Comparison of ENCODE assay signal across 26 cellular contexts in the genomic region with DNA sequence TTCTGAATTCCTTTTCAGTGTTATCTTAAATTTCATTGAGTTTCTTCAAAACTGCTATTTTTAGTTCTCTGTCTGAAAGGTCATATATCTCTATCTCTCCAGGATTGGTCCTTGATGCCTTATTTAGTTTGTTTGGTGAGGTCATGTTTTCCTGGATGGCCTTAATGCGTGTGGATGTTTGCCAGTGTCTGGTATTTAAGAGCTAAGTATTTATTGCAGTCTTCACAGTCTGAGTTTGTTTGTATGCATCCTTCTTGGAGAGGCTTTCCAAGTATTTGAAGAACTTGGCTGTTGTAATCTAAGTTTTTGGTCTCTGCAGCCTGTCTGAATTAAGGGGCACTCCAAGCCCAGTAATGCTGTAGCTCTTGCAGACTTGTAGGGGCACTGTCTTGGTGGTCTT.
DNase-seq lines count a peak whose midpoint lies in the region; ATAC-seq, FAIRE-seq and TF ChIP-seq lines count a peak whose summit lies in the region.
"Had no signal": no experiment of that assay in that cellular context is flagged by ENCODE, and none has a peak within 500 bp of the region (broad histone marks: within the 10 kb centered on the region; RNA-seq: fewer than 3 reads in every experiment).

No MANE protein-coding gene starts in this region.

- no peaks in the 10 kb centered on the region for H3K36me3 ChIP-seq in IMR-90 (ENCODE audit: control insufficient read depth, insufficient read depth, low read length)
- no peaks in the 10 kb centered on the region for H3K36me3 ChIP-seq in pancreas
- H3K36me3 ChIP-seq: esophagus squamous epithelium, HAP-1, neutrophil, uterus had no signal

- no TSS peak for BruUV-seq in IMR-90 (replicated peaks; lab: Mats Ljungman, UMichigan)

- no peak for TF ChIP-seq RAD21 in IMR-90 (IDR thresholded peaks at IDR 0.05; ENCODE audit: low read length)

- no peak overlapping the region for H3K14ac ChIP-seq in IMR-90 (replicated peaks; ENCODE audit: low read depth, low read length)

- no peak overlapping the region for H3K56ac ChIP-seq in IMR-90 (ENCODE audit: extremely low read depth, insufficient read depth, low read length)

- peak overlapping the region; percentile 11; the same call in 1 of the 2 replicates for H3K23ac ChIP-seq in IMR-90 (ENCODE audit: low read depth, low read length)

- no CpG with 5 or more reads among the region's 1 CpG for WGBS in IMR-90 (ENCODE audit: extremely low coverage in 2 of 2, insufficient read length in 1 of 2), 2 experiments
- WGBS in pancreas, 2 donors = 15 to 32% methylated on average over 1 of the region's 1 CpG

- H3K27me3 ChIP-seq in IMR-90 (ENCODE audit: control insufficient read depth, insufficient read depth, low read length) (no peaks in the 10 kb centered on the region), pancreas (no peaks in the 10 kb centered on the region)
- H3K27me3 ChIP-seq: esophagus squamous epithelium, neutrophil, uterus had no signal

- H3K4me1 ChIP-seq in IMR-90 (ENCODE audit: control insufficient read depth, insufficient read depth, low read length) (peaks cover 17% of the 10 kb centered on the region), pancreas (peaks cover 0 to 7% (median 0%) of the 10 kb centered on the region in 3 donors)
- H3K4me1 ChIP-seq: esophagus squamous epithelium, uterus had no signal

- H3K9me3 ChIP-seq in IMR-90 (ENCODE audit: control insufficient read depth, insufficient read depth, low read length) = no peaks in the 10 kb centered on the region
- H3K9me3 ChIP-seq in pancreas = no peaks in the 10 kb centered on the region
- H3K9me3 ChIP-seq: esophagus squamous epithelium, HAP-1, neutrophil, uterus had no signal

- no peak overlapping the region for H3K9ac ChIP-seq in IMR-90 (ENCODE audit: low read depth, low read length)

- H4K5ac ChIP-seq in IMR-90 (ENCODE audit: low read depth, low read length) = no peak overlapping the region

- no peak overlapping the region for H2AK9ac ChIP-seq in IMR-90 (replicated peaks; ENCODE audit: low read depth, low read length, poor library complexity)

- intact Hi-C loops in IMR-90 (cut with micrococcal nuclease) (loop anchor here (5.0 kb wide), 1 partner anchor 135 kb away; no protein-coding TSS in a partner anchor), pancreas (cut with DNase I) (no loop called here), Right ventricle myocardium inferior (cut with DNase I) (no loop called here)

- peak overlapping the region; percentile 82; the same call in 1 of the 2 replicates for H3K4ac ChIP-seq in IMR-90 (ENCODE audit: low read depth, low read length)

- in situ Hi-C loops in IMR-90 (cut with MboI; ENCODE audit: low sequenced_read_pairs) = no loop called here

- peak overlapping the region; percentile 84; the same call in 1 of the 2 replicates for H2BK20ac ChIP-seq in IMR-90 (ENCODE audit: low read depth, low read length)

- H2BK15ac ChIP-seq in IMR-90 (ENCODE audit: low read depth, low read length) = no peak overlapping the region

- no peak overlapping the region for H3K27ac ChIP-seq in IMR-90 (ENCODE audit: insufficient read depth, low read length)
- H3K27ac ChIP-seq in pancreas = no peak overlapping the region
- H3K27ac ChIP-seq: esophagus squamous epithelium, neutrophil, RWPE1, VCaP had no signal

- H3K4me3 ChIP-seq in IMR-90 (ENCODE audit: insufficient read depth, low read depth, low read length) = no peak overlapping the region
- no peak overlapping the region for H3K4me3 ChIP-seq in pancreas
- H3K4me3 ChIP-seq: esophagus squamous epithelium, HAP-1, uterus had no signal

- peak overlapping the region; percentile 44; the same call in 1 of the 2 replicates for H3K4me2 ChIP-seq in IMR-90 (ENCODE audit: low read depth, low read length)

- peak overlapping the region; percentile 72 for H2BK120ac ChIP-seq in IMR-90 (ENCODE audit: low read depth, low read length)

- ATAC-seq in IMR-90 (ENCODE audit: low read depth) = peak; percentile 84
- ATAC-seq in pancreas = no peak
- no peak for ATAC-seq in Right ventricle myocardium inferior
- no peak for ATAC-seq in GM18909 (IDR thresholded peaks at IDR 0.05; ENCODE audit: poor library complexity, unreplicated experiment)
- ATAC-seq: activated T-cell treated with anti-CD3 and anti-CD28 coated beads, Interleukin-2, amount 50 U/mL, for 4 hours; stimulated activated naive CD8-positive, alpha-beta T cell treated with anti-CD3 and anti-CD28 coated beads, Interleukin-15, amount 100 ng/mL, for 72 hours; T-cell had no signal

- H4K20me1 ChIP-seq in IMR-90 (ENCODE audit: insufficient read depth, low read length) = no peaks in the 10 kb centered on the region

- H4K91ac ChIP-seq in IMR-90 (ENCODE audit: insufficient read depth, low read depth, low read length) = peak overlapping the region; percentile 86; the same call in 1 of the 2 replicates

- peaks cover 20% of the 10 kb centered on the region for H3K9me1 ChIP-seq in IMR-90 (ENCODE audit: insufficient read depth, low read length)

- dilution Hi-C loops in IMR-90 (cut with HindIII; ENCODE audit: low sequenced_read_pairs, unreplicated experiment) = no loop called here

- H3K18ac ChIP-seq in IMR-90 (ENCODE audit: low read depth, low read length) = no peak overlapping the region; the same call in 1 of the 2 replicates

- H2AK5ac ChIP-seq in IMR-90 (ENCODE audit: low read depth, low read length) = peak overlapping the region; percentile 80; the same call in 1 of the 2 replicates

- H4K8ac ChIP-seq in IMR-90 (ENCODE audit: low read depth in 2 of 2, low read length in 2 of 2) = no peak overlapping the region; a peak in 1 of 4 replicates

- peak; percentile 74 for FAIRE-seq in pancreas (lab: Jason Lieb, UNC)

- no peak for TF ChIP-seq POLR2A in IMR-90 (IDR thresholded peaks at IDR 0.05; ENCODE audit: low read depth, low read length)

- peak overlapping the region; percentile 52 for H2BK5ac ChIP-seq in IMR-90 (ENCODE audit: low read depth, low read length, poor library complexity, severe bottlenecking)

- POLR2A ChIA-PET in IMR-90 (lab: Charles Lee; ENCODE audit: unreplicated experiment) = no interaction called here

- H2AFZ ChIP-seq in IMR-90 (replicated peaks; ENCODE audit: low read length, poor library complexity) = no peak overlapping the region

- CTCF ChIA-PET in IMR-90 (lab: Yijun Ruan, JAX) = interaction anchor here (1.0 kb wide), 1 partner anchor 10 kb away, joined by 4 read pairs; no protein-coding TSS in a partner anchor

- DNase-seq in AG20443 (ENCODE audit: low spot score) (peak; percentile 35), IMR-90 (peak; percentile 75), fibroblast of gingiva (ENCODE audit: low read depth) (peak; percentile 91), pancreas (no peak), Right ventricle myocardium inferior (ENCODE audit: missing footprints) (no peak), occipital lobe (lab: John Stamatoyannopoulos, UW) (no peak), NCI-H1105 (lab: John Stamatoyannopoulos, UW) (no peak)
- DNase-seq: activated CD4-positive, alpha-beta memory T cell treated with anti-CD3 and anti-CD28 coated beads, Interleukin-2, amount 10 ng/mL, durations not matched to agents 7 days and 5 days; activated naive CD8-positive, alpha-beta T cell treated with anti-CD3 and anti-CD28 coated beads for 36 hours; activated T-cell treated with anti-CD3 and anti-CD28 coated beads, Interleukin-2, amount 50 U/mL, for 4 hours; caudate nucleus; effector CD4-positive, alpha-beta T cell; esophagus squamous epithelium; kidney glomerular epithelial cell; NCI-H1436; NCI-H2227 treated with DMSO at 0.1 percent for 48 hours; NK-92 treated with Interleukin-12 subunit alpha and Interleukin-12 subunit beta, amount 100 ng/mL, for 24 hours; right cardiac atrium; stimulated activated naive CD8-positive, alpha-beta T cell treated with anti-CD3 and anti-CD28 coated beads, Interleukin-15, amount 100 ng/mL, for 72 hours; T-cell had no signal

- TF ChIP-seq CTCF in IMR-90 (conservative IDR thresholded peaks at IDR 0.05; ENCODE audit: low read depth, low read length) (no peak), pancreas (IDR thresholded peaks at IDR 0.05) (no peak)

- H3K79me1 ChIP-seq in IMR-90 (ENCODE audit: low read depth in 1 of 2, low read length in 2 of 2) = peaks cover 0 to 4% of the 10 kb centered on the region in 2 experiments; a peak in 1 of 4 replicates

TF ChIP-seq in IMR-90, 13 proteins besides CTCF, POLR2A, EP300 and RAD21:
- TF ChIP-seq USF2 (IDR thresholded peaks at IDR 0.05; ENCODE audit: low read depth, low read length) (no peak), FOS (IDR thresholded peaks at IDR 0.05; ENCODE audit: low read depth, low read length) (no peak), MXI1 (IDR thresholded peaks at IDR 0.05; ENCODE audit: borderline replicate concordance, low read depth, low read length) (no peak), RFX5 (IDR thresholded peaks at IDR 0.05; ENCODE audit: low read depth, low read length) (no peak)
- TF ChIP-seq, protein P1, sequence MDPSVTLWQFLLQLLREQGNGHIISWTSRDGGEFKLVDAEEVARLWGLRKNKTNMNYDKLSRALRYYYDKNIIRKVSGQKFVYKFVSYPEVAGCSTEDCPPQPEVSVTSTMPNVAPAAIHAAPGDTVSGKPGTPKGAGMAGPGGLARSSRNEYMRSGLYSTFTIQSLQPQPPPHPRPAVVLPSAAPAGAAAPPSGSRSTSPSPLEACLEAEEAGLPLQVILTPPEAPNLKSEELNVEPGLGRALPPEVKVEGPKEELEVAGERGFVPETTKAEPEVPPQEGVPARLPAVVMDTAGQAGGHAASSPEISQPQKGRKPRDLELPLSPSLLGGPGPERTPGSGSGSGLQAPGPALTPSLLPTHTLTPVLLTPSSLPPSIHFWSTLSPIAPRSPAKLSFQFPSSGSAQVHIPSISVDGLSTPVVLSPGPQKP (IDR thresholded peaks at IDR 0.05; ENCODE audit: borderline replicate concordance, low read depth, low read length) = no peak
TF ChIP-seq in IMR-90: peak in this region for 0.

Comparison
In these comparisons a context has a peak if more than half of its experiments do, and no peak if none do; other contexts are left out.
1. DNase-seq: peak in AG20443 (single experiment), IMR-90 (single experiment) and fibroblast of gingiva (single experiment); none in pancreas (0 of 6), Right ventricle myocardium inferior (single experiment), occipital lobe (single experiment) and NCI-H1105 (single experiment).